ENCODE assay signal across 12 cellular contexts in genomic region chr1:85244271-85245053, GRCh38. TPM values are rescaled to one million over a fixed set of nuclear protein-coding genes. Genes with fewer than 3 reads are reported as not detected.
DNase-seq lines count a peak whose midpoint lies in the region; ATAC-seq and TF ChIP-seq lines count a peak whose summit lies in the region.
"Had no signal": no experiment of that assay in that cellular context is flagged by ENCODE, and none has a peak within 500 bp of the region (broad histone marks: within the 10 kb centered on the region; RNA-seq: fewer than 3 reads in every experiment).

No MANE protein-coding gene starts in this region.

- no peaks in the 10 kb centered on the region for H3K9me3 ChIP-seq in SK-N-SH
- H3K9me3 ChIP-seq in uterus = no peaks in the 10 kb centered on the region
- H3K9me3 ChIP-seq: colonic mucosa, upper lobe of right lung had no signal

- WGBS in SK-N-SH (ENCODE audit: low lambda C conversion rate) = 53% methylated on average over 4 of the region's 4 CpGs

- H3K27ac ChIP-seq in SK-N-SH (ENCODE audit: low read depth in 2 of 2, low read length in 1 of 2) (peak overlapping the region in 1 of 2 experiments; percentile 75; a peak in 2 of 4 replicates), uterus (peak overlapping the region; percentile 28 to 58)
- H3K27ac ChIP-seq: colonic mucosa, upper lobe of right lung, VCaP had no signal

- H3K4me3 Mint-ChIP-seq in activated naive CD8-positive, alpha-beta T cell treated with anti-CD3 and anti-CD28 coated beads, Interleukin-2, amount 10 ng/mL, durations not matched to agents 7 days and 5 days = no peak overlapping the region
- H3K4me3 Mint-ChIP-seq in activated naive CD8-positive, alpha-beta T cell treated with anti-CD3 and anti-CD28 coated beads for 36 hours = no peak overlapping the region
- no peak overlapping the region for H3K4me3 Mint-ChIP-seq in activated CD4-positive, alpha-beta memory T cell treated with anti-CD3 and anti-CD28 coated beads, Interleukin-2, amount 10 ng/mL, durations not matched to agents 7 days and 5 days
- no peak overlapping the region for H3K4me3 Mint-ChIP-seq in effector memory CD8-positive, alpha-beta T cell
- H3K4me3 Mint-ChIP-seq: activated T-cell treated with anti-CD3 and anti-CD28 coated beads, Interleukin-2, amount 50 U/mL, for 72 hours had no signal

- no peak for TF ChIP-seq RAD21 in SK-N-SH (IDR thresholded peaks at IDR 0.05; ENCODE audit: low read length)

- no peaks in the 10 kb centered on the region for H3K27me3 ChIP-seq in SK-N-SH (ENCODE audit: insufficient read depth)
- H3K27me3 ChIP-seq in uterus = no peaks in the 10 kb centered on the region
- H3K27me3 ChIP-seq: colonic mucosa, upper lobe of right lung had no signal

- H3K4me1 ChIP-seq in SK-N-SH (ENCODE audit: control insufficient read depth in 1 of 2, insufficient read depth in 2 of 2, low read depth in 1 of 2, low read length in 1 of 2) (peaks cover 10 to 34% of the 10 kb centered on the region in 2 experiments; a peak in 3 of 4 replicates), uterus (peaks cover 0 to 11% of the 10 kb centered on the region in 2 donors)
- H3K4me1 ChIP-seq: colonic mucosa had no signal

- H3K27ac Mint-ChIP-seq in activated naive CD8-positive, alpha-beta T cell treated with anti-CD3 and anti-CD28 coated beads, Interleukin-2, amount 10 ng/mL, durations not matched to agents 7 days and 5 days = peak overlapping the region; percentile 6
- no peak overlapping the region for H3K27ac Mint-ChIP-seq in activated naive CD8-positive, alpha-beta T cell treated with anti-CD3 and anti-CD28 coated beads for 36 hours
- no peak overlapping the region for H3K27ac Mint-ChIP-seq in activated CD4-positive, alpha-beta memory T cell treated with anti-CD3 and anti-CD28 coated beads, Interleukin-2, amount 10 ng/mL, durations not matched to agents 7 days and 5 days
- no peak overlapping the region for H3K27ac Mint-ChIP-seq in effector memory CD8-positive, alpha-beta T cell
- H3K27ac Mint-ChIP-seq: activated T-cell treated with anti-CD3 and anti-CD28 coated beads, Interleukin-2, amount 50 U/mL, for 72 hours had no signal

- 0 out of 2 replicates have a peak overlapping the region, but pooled peaks have one; percentile 23 for H3K4me2 ChIP-seq in SK-N-SH

- H4K20me1 ChIP-seq in SK-N-SH (ENCODE audit: insufficient read depth) = no peaks in the 10 kb centered on the region

- no peak for TF ChIP-seq EP300 in SK-N-SH (IDR thresholded peaks at IDR 0.05; ENCODE audit: borderline replicate concordance in 1 of 2, low read depth in 1 of 2, low read length in 1 of 2)

- ATAC-seq in activated naive CD8-positive, alpha-beta T cell treated with anti-CD3 and anti-CD28 coated beads, Interleukin-2, amount 10 ng/mL, durations not matched to agents 7 days and 5 days (ENCODE audit: low read depth) = peak; percentile 45
- no peak for ATAC-seq in HG03565 (IDR thresholded peaks at IDR 0.05; ENCODE audit: unreplicated experiment)
- no peak for ATAC-seq in effector memory CD8-positive, alpha-beta T cell (replicated peaks)
- ATAC-seq: activated T-cell treated with anti-CD3 and anti-CD28 coated beads, Interleukin-2, amount 50 U/mL, for 72 hours; upper lobe of right lung had no signal

- no peak overlapping the region for H3K4me3 ChIP-seq in SK-N-SH (ENCODE audit: low read depth in 2 of 2, low read length in 1 of 2)
- H3K4me3 ChIP-seq in uterus = no peak overlapping the region
- H3K4me3 ChIP-seq: colonic mucosa, upper lobe of right lung had no signal

- H3K4me1 Mint-ChIP-seq in activated naive CD8-positive, alpha-beta T cell treated with anti-CD3 and anti-CD28 coated beads, Interleukin-2, amount 10 ng/mL, durations not matched to agents 7 days and 5 days = peaks cover 22% of the 10 kb centered on the region
- H3K4me1 Mint-ChIP-seq in activated naive CD8-positive, alpha-beta T cell treated with anti-CD3 and anti-CD28 coated beads for 36 hours = peaks cover 11% of the 10 kb centered on the region
- H3K4me1 Mint-ChIP-seq in activated CD4-positive, alpha-beta memory T cell treated with anti-CD3 and anti-CD28 coated beads, Interleukin-2, amount 10 ng/mL, durations not matched to agents 7 days and 5 days = peaks cover 13% of the 10 kb centered on the region
- no peaks in the 10 kb centered on the region for H3K4me1 Mint-ChIP-seq in effector memory CD8-positive, alpha-beta T cell (ENCODE audit: low read depth in 2 of 2)

- CTCF ChIA-PET in SK-N-SH (lab: Yijun Ruan, JAX) = interaction anchor here (1.0 to 4.3 kb wide), 6 partner anchors 11 to 299 kb away, joined by 3 to 23 read pairs (median 9); partner anchors contain the start of gene C1orf52
- CTCF ChIA-PET in activated CD4-positive, alpha-beta memory T cell treated with anti-CD3 and anti-CD28 coated beads, Interleukin-2, amount 10 ng/mL, durations not matched to agents 7 days and 5 days (lab: Charles Lee) = interaction anchor here (1.2 to 3.3 kb wide), 5 partner anchors 11 to 300 kb away, joined by 4 to 16 read pairs (median 5); partner anchors contain the start of gene C1orf52

- H3F3A ChIP-seq in SK-N-SH (replicated peaks; ENCODE audit: insufficient read depth) = no peaks in the 10 kb centered on the region

- no peak for TF ChIP-seq POLR2A in uterus (IDR thresholded peaks at IDR 0.05)

- H3K36me3 ChIP-seq in SK-N-SH (replicated peaks in 1 of 2; ENCODE audit: control insufficient read depth in 1 of 2, insufficient read depth in 2 of 2, low read length in 1 of 2) = no peaks in the 10 kb centered on the region
- H3K36me3 ChIP-seq in uterus = no peaks in the 10 kb centered on the region
- H3K36me3 ChIP-seq: colonic mucosa, upper lobe of right lung had no signal

- H3K9me3 Mint-ChIP-seq in activated naive CD8-positive, alpha-beta T cell treated with anti-CD3 and anti-CD28 coated beads, Interleukin-2, amount 10 ng/mL, durations not matched to agents 7 days and 5 days = peaks cover 5% of the 10 kb centered on the region
- H3K9me3 Mint-ChIP-seq in activated naive CD8-positive, alpha-beta T cell treated with anti-CD3 and anti-CD28 coated beads for 36 hours = peaks cover 3% of the 10 kb centered on the region
- peaks cover 2% of the 10 kb centered on the region for H3K9me3 Mint-ChIP-seq in activated CD4-positive, alpha-beta memory T cell treated with anti-CD3 and anti-CD28 coated beads, Interleukin-2, amount 10 ng/mL, durations not matched to agents 7 days and 5 days
- no peaks in the 10 kb centered on the region for H3K9me3 Mint-ChIP-seq in effector memory CD8-positive, alpha-beta T cell
- H3K9me3 Mint-ChIP-seq: activated T-cell treated with anti-CD3 and anti-CD28 coated beads, Interleukin-2, amount 50 U/mL, for 72 hours had no signal

- intact Hi-C loops in uterus (cut with DNase I; ENCODE audit: low total_unique reads) = no loop called here

- H2AFZ ChIP-seq in SK-N-SH (ENCODE audit: low read depth) = peak overlapping the region; percentile 78; the same call in 1 of the 2 replicates

- no peak for TF ChIP-seq CTCF in SK-N-SH (IDR thresholded peaks at IDR 0.05)
- TF ChIP-seq CTCF in uterus (IDR thresholded peaks at IDR 0.05) = no peak

- H3K79me2 ChIP-seq in SK-N-SH (ENCODE audit: insufficient read depth) = no peaks in the 10 kb centered on the region

- H3K36me3 Mint-ChIP-seq in activated naive CD8-positive, alpha-beta T cell treated with anti-CD3 and anti-CD28 coated beads, Interleukin-2, amount 10 ng/mL, durations not matched to agents 7 days and 5 days = peaks cover 8% of the 10 kb centered on the region
- peaks cover 2% of the 10 kb centered on the region for H3K36me3 Mint-ChIP-seq in activated naive CD8-positive, alpha-beta T cell treated with anti-CD3 and anti-CD28 coated beads for 36 hours
- peaks cover 5% of the 10 kb centered on the region for H3K36me3 Mint-ChIP-seq in activated CD4-positive, alpha-beta memory T cell treated with anti-CD3 and anti-CD28 coated beads, Interleukin-2, amount 10 ng/mL, durations not matched to agents 7 days and 5 days (ENCODE audit: low read depth)
- no peaks in the 10 kb centered on the region for H3K36me3 Mint-ChIP-seq in effector memory CD8-positive, alpha-beta T cell (ENCODE audit: insufficient read depth)

- DNase-seq in activated naive CD8-positive, alpha-beta T cell treated with anti-CD3 and anti-CD28 coated beads, Interleukin-2, amount 10 ng/mL, durations not matched to agents 7 days and 5 days = no peak
- no peak for DNase-seq in activated naive CD8-positive, alpha-beta T cell treated with anti-CD3 and anti-CD28 coated beads for 36 hours
- DNase-seq in SK-N-SH (peak; percentile 21), islet precursor cell (peak; percentile 87), uterus (peak in 1 of 2 donors; percentile 44)
- no peak for DNase-seq in activated CD4-positive, alpha-beta memory T cell treated with anti-CD3 and anti-CD28 coated beads, Interleukin-2, amount 10 ng/mL, durations not matched to agents 7 days and 5 days
- DNase-seq in effector memory CD8-positive, alpha-beta T cell = no peak
- DNase-seq: activated T-cell treated with anti-CD3 and anti-CD28 coated beads, Interleukin-2, amount 50 U/mL, for 72 hours; colonic mucosa; upper lobe of right lung had no signal

- no peaks in the 10 kb centered on the region for H3K9me2 ChIP-seq in SK-N-SH

- H3K27me3 Mint-ChIP-seq in activated naive CD8-positive, alpha-beta T cell treated with anti-CD3 and anti-CD28 coated beads, Interleukin-2, amount 10 ng/mL, durations not matched to agents 7 days and 5 days = no peaks in the 10 kb centered on the region
- no peaks in the 10 kb centered on the region for H3K27me3 Mint-ChIP-seq in activated naive CD8-positive, alpha-beta T cell treated with anti-CD3 and anti-CD28 coated beads for 36 hours
- no peaks in the 10 kb centered on the region for H3K27me3 Mint-ChIP-seq in activated CD4-positive, alpha-beta memory T cell treated with anti-CD3 and anti-CD28 coated beads, Interleukin-2, amount 10 ng/mL, durations not matched to agents 7 days and 5 days
- H3K27me3 Mint-ChIP-seq in effector memory CD8-positive, alpha-beta T cell = no peaks in the 10 kb centered on the region

- H3K9ac ChIP-seq in SK-N-SH = no peak overlapping the region

- POLR2A ChIA-PET in activated naive CD8-positive, alpha-beta T cell treated with anti-CD3 and anti-CD28 coated beads, Interleukin-2, amount 10 ng/mL, durations not matched to agents 7 days and 5 days (lab: Charles Lee) = interaction anchor here (0.5 to 1.6 kb wide), 2 partner anchors 10 to 211 kb away, joined by 3 read pairs; no protein-coding TSS in a partner anchor
- POLR2A ChIA-PET in SK-N-SH (lab: Yijun Ruan, JAX) = no interaction called here
- POLR2A ChIA-PET in activated CD4-positive, alpha-beta memory T cell treated with anti-CD3 and anti-CD28 coated beads, Interleukin-2, amount 10 ng/mL, durations not matched to agents 7 days and 5 days (lab: Charles Lee) = interaction anchor here (1.1 kb wide), 1 partner anchor 15 kb away, joined by 4 read pairs; the partner anchor contains the start of gene C1orf52

RNA-seq across cellular contexts. Expression of gene C1orf52, which starts 15.0 kb away (rescaled TPM):
- total RNA-seq in activated naive CD8-positive, alpha-beta T cell treated with anti-CD3 and anti-CD28 coated beads, Interleukin-2, amount 10 ng/mL, durations not matched to agents 7 days and 5 days = 10 to 100 TPM; 31.2 to 35.7 TPM
- total RNA-seq in activated naive CD8-positive, alpha-beta T cell treated with anti-CD3 and anti-CD28 coated beads for 36 hours = 10 to 100 TPM; 29.3 to 30.0 TPM
- polyA plus RNA-seq in SK-N-SH (2012; rRNA removed) = 23.4 and 24.3 TPM in 2 replicates
- polyA plus RNA-seq in SK-N-SH (2012; cell fraction: cytosol; rRNA removed) = 19.1 and 20.8 TPM in 2 replicates
- polyA plus RNA-seq in SK-N-SH (2012; cell fraction: nucleus; rRNA removed) = 30.0 and 36.7 TPM in 2 replicates
- 10 to 100 TPM; 22.3 to 47.6 (median 28.8) TPM for total RNA-seq in uterus
- total RNA-seq in activated CD4-positive, alpha-beta memory T cell treated with anti-CD3 and anti-CD28 coated beads, Interleukin-2, amount 10 ng/mL, durations not matched to agents 7 days and 5 days = 10 to 100 TPM; 21.4 to 22.6 TPM

RNA-seq across cellular contexts. Expression of gene BCL10, which starts 32.0 kb away (rescaled TPM):
- 10 to 100 TPM; 27.4 to 31.7 TPM for total RNA-seq in activated naive CD8-positive, alpha-beta T cell treated with anti-CD3 and anti-CD28 coated beads, Interleukin-2, amount 10 ng/mL, durations not matched to agents 7 days and 5 days
- 10 to 100 TPM; 27.5 to 29.0 TPM for total RNA-seq in activated naive CD8-positive, alpha-beta T cell treated with anti-CD3 and anti-CD28 coated beads for 36 hours
- polyA plus RNA-seq in SK-N-SH (2012; rRNA removed) = 5.8 and 6.6 TPM in 2 replicates
- 7.2 and 8.0 TPM in 2 replicates for polyA plus RNA-seq in SK-N-SH (2012; cell fraction: cytosol; rRNA removed)
- 5.5 and 7.7 TPM in 2 replicates for polyA plus RNA-seq in SK-N-SH (2012; cell fraction: nucleus; rRNA removed)
- 10 to 100 TPM; 15.3 to 31.9 (median 26.8) TPM for total RNA-seq in uterus
- total RNA-seq in activated CD4-positive, alpha-beta memory T cell treated with anti-CD3 and anti-CD28 coated beads, Interleukin-2, amount 10 ng/mL, durations not matched to agents 7 days and 5 days = 10 to 100 TPM; 24.3 to 30.1 TPM

RNA-seq across cellular contexts. Expression of gene SYDE2, which starts 43.6 kb away (rescaled TPM):
- 1 to 10 TPM; 4.1 to 4.6 TPM for total RNA-seq in activated naive CD8-positive, alpha-beta T cell treated with anti-CD3 and anti-CD28 coated beads, Interleukin-2, amount 10 ng/mL, durations not matched to agents 7 days and 5 days
- total RNA-seq in activated naive CD8-positive, alpha-beta T cell treated with anti-CD3 and anti-CD28 coated beads for 36 hours = 1 to 10 TPM; 3.7 to 3.9 TPM
- polyA plus RNA-seq in SK-N-SH (2012; rRNA removed) = not detected in 2 replicates
- polyA plus RNA-seq in SK-N-SH (2012; cell fraction: cytosol; rRNA removed) = under 0.01 TPM in 1 of 2 replicates, not detected in the other
- polyA plus RNA-seq in SK-N-SH (2012; cell fraction: nucleus; rRNA removed) = 0.01 TPM in 1 of 2 replicates, not detected in the other
- total RNA-seq in uterus = 10 to 100 TPM in 3 of 4 donors, 1 to 10 TPM in 1; 5.3 to 24.3 (median 14.6) TPM
- total RNA-seq in activated CD4-positive, alpha-beta memory T cell treated with anti-CD3 and anti-CD28 coated beads, Interleukin-2, amount 10 ng/mL, durations not matched to agents 7 days and 5 days = under 1 TPM; 0.58 to 0.81 TPM

Comparison
In these comparisons a context has a peak if more than half of its experiments do, and no peak if none do; other contexts are left out.
1. DNase-seq: peak in SK-N-SH (single experiment) and islet precursor cell (single experiment); none in activated naive CD8-positive, alpha-beta T cell treated with anti-CD3 and anti-CD28 coated beads, Interleukin-2, amount 10 ng/mL, durations not matched to agents 7 days and 5 days (single experiment), activated naive CD8-positive, alpha-beta T cell treated with anti-CD3 and anti-CD28 coated beads for 36 hours (single experiment), activated CD4-positive, alpha-beta memory T cell treated with anti-CD3 and anti-CD28 coated beads, Interleukin-2, amount 10 ng/mL, durations not matched to agents 7 days and 5 days (single experiment) and effector memory CD8-positive, alpha-beta T cell (0 of 3).